29 cellular contexts compared by ENCODE assay signal in genomic region chr5:180060192-180060591, GRCh38.
"Had no signal": no experiment of that assay in that cellular context is flagged by ENCODE, and none has a peak within 500 bp of the region (broad histone marks: within the 10 kb centered on the region; RNA-seq: fewer than 3 reads in every experiment).

No MANE protein-coding gene starts in this region.

- H3K4me3 Mint-ChIP-seq: activated CD4-positive, alpha-beta memory T cell treated with anti-CD3 and anti-CD28 coated beads for 36 hours; activated CD4-positive, alpha-beta T cell treated with anti-CD3 and anti-CD28 coated beads for 36 hours; activated CD4-positive, alpha-beta T cell treated with anti-CD3 and anti-CD28 coated beads, Interleukin-2, amount 10 ng/mL, durations not matched to agents 24 days and 14 days; activated naive CD8-positive, alpha-beta T cell; activated T-cell treated with anti-CD3 and anti-CD28 coated beads, Interleukin-2, amount 50 U/mL, for 4 hours; activated T-helper 17 cell treated with anti-CD3 and anti-CD28 coated beads, Interleukin-2, amount 50 U/mL, for 72 hours; central memory CD8-positive, alpha-beta T cell; dendritic cell treated with granulocyte-macrophage colony-stimulating factor and Interleukin-4, amounts not matched to agents 40 ng/mL and 50 ng/mL, for 4 days; T-helper 17 cell; T-helper 2 cell treated with Interferon-gamma antibody and Interleukin-4, amounts not matched to agents 5 μg/mL and 100 μg/mL, for 36 hours had no signal

- H3K4me1 Mint-ChIP-seq: activated CD4-positive, alpha-beta T cell treated with anti-CD3 and anti-CD28 coated beads for 36 hours; activated CD4-positive, alpha-beta T cell treated with anti-CD3 and anti-CD28 coated beads, Interleukin-2, amount 10 ng/mL, durations not matched to agents 24 days and 14 days had no signal

- H3K4me3 ChIP-seq: coronary artery, esophagus squamous epithelium had no signal

- H3K27me3 ChIP-seq: brain microvascular endothelial cell, dorsolateral prefrontal cortex, esophagus squamous epithelium had no signal

- H3K27ac Mint-ChIP-seq: activated CD4-positive, alpha-beta memory T cell treated with anti-CD3 and anti-CD28 coated beads for 36 hours; activated CD4-positive, alpha-beta T cell treated with anti-CD3 and anti-CD28 coated beads for 36 hours; activated CD4-positive, alpha-beta T cell treated with anti-CD3 and anti-CD28 coated beads, Interleukin-2, amount 10 ng/mL, durations not matched to agents 24 days and 14 days; activated naive CD8-positive, alpha-beta T cell; activated T-helper 17 cell treated with anti-CD3 and anti-CD28 coated beads, Interleukin-2, amount 50 U/mL, for 72 hours; dendritic cell treated with granulocyte-macrophage colony-stimulating factor and Interleukin-4, amounts not matched to agents 40 ng/mL and 50 ng/mL, for 4 days; T-helper 17 cell; T-helper 2 cell treated with Interferon-gamma antibody and Interleukin-4, amounts not matched to agents 5 μg/mL and 100 μg/mL, for 36 hours had no signal

- H3K9me3 Mint-ChIP-seq: activated CD4-positive, alpha-beta memory T cell treated with anti-CD3 and anti-CD28 coated beads for 36 hours; activated CD4-positive, alpha-beta T cell treated with anti-CD3 and anti-CD28 coated beads, Interleukin-2, amount 10 ng/mL, durations not matched to agents 24 days and 14 days; activated T-cell treated with anti-CD3 and anti-CD28 coated beads, Interleukin-2, amount 50 U/mL, for 4 hours; activated T-helper 17 cell treated with anti-CD3 and anti-CD28 coated beads, Interleukin-2, amount 50 U/mL, for 72 hours; central memory CD8-positive, alpha-beta T cell; dendritic cell treated with granulocyte-macrophage colony-stimulating factor and Interleukin-4, amounts not matched to agents 40 ng/mL and 50 ng/mL, for 4 days; T-helper 2 cell treated with Interferon-gamma antibody and Interleukin-4, amounts not matched to agents 5 μg/mL and 100 μg/mL, for 36 hours had no signal

- DNase-seq: activated CD4-positive, alpha-beta memory T cell treated with anti-CD3 and anti-CD28 coated beads for 36 hours; activated CD4-positive, alpha-beta T cell treated with anti-CD3 and anti-CD28 coated beads for 36 hours; activated CD4-positive, alpha-beta T cell treated with anti-CD3 and anti-CD28 coated beads, Interleukin-2, amount 10 ng/mL, durations not matched to agents 24 days and 14 days; activated CD4-positive, CD25-positive, alpha-beta regulatory T cell; activated CD4-positive, CD25-positive, alpha-beta regulatory T cell treated with anti-CD3 and anti-CD28 coated beads, Interleukin-2, amount 50 U/mL, for 72 hours; activated effector memory CD4-positive, alpha-beta T cell treated with Interleukin-2 at 50 U/mL for 16 hours; activated gamma-delta T cell treated with Interleukin-2 at 50 U/mL for 16 hours; activated naive CD4-positive, alpha-beta T cell treated with anti-CD3 and anti-CD28 coated beads, Interleukin-2, amount 50 U/mL, for 16 hours; activated naive CD4-positive, alpha-beta T cell treated with Interleukin-2 at 50 U/mL for 16 hours; activated T-cell treated with anti-CD3 and anti-CD28 coated beads, Interleukin-2, amount 50 U/mL, for 4 hours; amniotic stem cell; anterior cingulate cortex; brain microvascular endothelial cell; dorsolateral prefrontal cortex; effector memory CD4-positive, alpha-beta T cell; esophagus squamous epithelium; foreskin melanocyte; T-helper 1 cell; T-helper 17 cell; T1000; WERI-Rb-1 had no signal

- H3K4me1 ChIP-seq: esophagus squamous epithelium had no signal

- FAIRE-seq: astrocyte, bronchial epithelial cell had no signal

- H3K9me3 ChIP-seq: esophagus squamous epithelium had no signal

- H3K27ac ChIP-seq: brain microvascular endothelial cell, coronary artery, esophagus squamous epithelium, WERI-Rb-1 had no signal

- H3K27me3 Mint-ChIP-seq: activated CD4-positive, alpha-beta memory T cell treated with anti-CD3 and anti-CD28 coated beads for 36 hours; activated naive CD8-positive, alpha-beta T cell; activated T-helper 17 cell treated with anti-CD3 and anti-CD28 coated beads, Interleukin-2, amount 50 U/mL, for 72 hours; central memory CD8-positive, alpha-beta T cell; dendritic cell treated with granulocyte-macrophage colony-stimulating factor and Interleukin-4, amounts not matched to agents 40 ng/mL and 50 ng/mL, for 4 days; T-helper 17 cell had no signal

- H3K36me3 Mint-ChIP-seq: activated CD4-positive, alpha-beta memory T cell treated with anti-CD3 and anti-CD28 coated beads for 36 hours; activated naive CD8-positive, alpha-beta T cell had no signal

- ATAC-seq: activated CD4-positive, alpha-beta T cell treated with anti-CD3 and anti-CD28 coated beads for 36 hours; activated T-cell treated with anti-CD3 and anti-CD28 coated beads, Interleukin-2, amount 50 U/mL, for 4 hours; activated T-helper 17 cell treated with anti-CD3 and anti-CD28 coated beads, Interleukin-2, amount 50 U/mL, for 72 hours; T-helper 17 cell had no signal

- H3K36me3 ChIP-seq: brain microvascular endothelial cell, esophagus squamous epithelium, WERI-Rb-1 had no signal
